ENCODE assay signal across 11 cellular contexts in the genomic region with DNA sequence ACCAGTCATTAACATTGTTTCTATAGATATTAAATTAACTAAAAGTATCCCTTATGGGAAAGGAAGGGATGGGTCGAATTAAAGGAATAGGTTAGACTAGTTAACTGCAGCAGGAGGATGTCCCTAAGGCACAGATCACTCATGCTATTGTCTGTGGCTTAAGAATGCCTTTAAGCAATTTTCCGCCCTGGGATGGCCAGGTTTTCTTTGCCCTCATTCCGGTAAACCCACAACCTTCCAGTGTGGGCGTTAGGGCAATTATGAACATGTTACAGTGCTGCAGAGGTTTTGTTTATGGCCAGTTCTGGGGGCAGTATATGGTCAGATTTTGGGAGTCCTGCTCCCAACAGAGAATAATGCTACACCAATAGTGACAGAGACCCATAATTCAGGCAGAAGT.
DNase-seq lines count a peak whose midpoint lies in the region; ATAC-seq and TF ChIP-seq lines count a peak whose summit lies in the region.
"Had no signal": no experiment of that assay in that cellular context is flagged by ENCODE, and none has a peak within 500 bp of the region (broad histone marks: within the 10 kb centered on the region; RNA-seq: fewer than 3 reads in every experiment).

No MANE protein-coding gene starts in this region.

- H3K4me2 ChIP-seq in PC-9 = peak overlapping the region; percentile 52

- BruUV-seq in PC-9 (replicated peaks; lab: Mats Ljungman, UMichigan) = no TSS peak

- no peaks in the 10 kb centered on the region for H3K36me3 ChIP-seq in PC-9 (ENCODE audit: low read depth)
- H3K36me3 ChIP-seq in prostate gland = no peaks in the 10 kb centered on the region
- no peaks in the 10 kb centered on the region for H3K36me3 ChIP-seq in thyroid gland

- WGBS in prostate gland = 49% methylated on average over 4 of the region's 4 CpGs
- 77 to 78% methylated on average over 4 of the region's 4 CpGs for WGBS in thyroid gland, 2 donors

- H3K9me3 ChIP-seq in PC-9 (ENCODE audit: insufficient read depth, low read depth) = no peaks in the 10 kb centered on the region
- H3K9me3 ChIP-seq in prostate gland = no peaks in the 10 kb centered on the region
- H3K9me3 ChIP-seq in thyroid gland = no peaks in the 10 kb centered on the region

- no peaks in the 10 kb centered on the region for H3F3A ChIP-seq in PC-9 (ENCODE audit: insufficient read depth, low read depth)

- H2AFZ ChIP-seq in PC-9 = 0 out of 2 replicates have a peak overlapping the region, but pooled peaks have one; percentile 29

- CTCF ChIA-PET in PC-9 (lab: Charles Lee) = interaction anchor here (0.6 kb wide), 1 partner anchor 230 kb away, joined by 3 read pairs; no protein-coding TSS in a partner anchor

- peaks cover 12% of the 10 kb centered on the region for H3K4me1 ChIP-seq in PC-9 (replicated peaks; ENCODE audit: insufficient read depth)
- H3K4me1 ChIP-seq in prostate gland (replicated peaks) = no peaks in the 10 kb centered on the region
- H3K4me1 ChIP-seq in thyroid gland = no peaks in the 10 kb centered on the region

- peaks cover 29% of the 10 kb centered on the region for H3K4me1 Mint-ChIP-seq in type B pancreatic cell (ENCODE audit: unreplicated experiment)
- H3K4me1 Mint-ChIP-seq: B cell had no signal

- peaks cover 12% of the 10 kb centered on the region for H3K27me3 Mint-ChIP-seq in type B pancreatic cell

- no peaks in the 10 kb centered on the region for H3K36me3 Mint-ChIP-seq in type B pancreatic cell

- H3K79me2 ChIP-seq in PC-9 (ENCODE audit: low read depth) = no peaks in the 10 kb centered on the region

- TF ChIP-seq CTCF in PC-9 (conservative IDR thresholded peaks at IDR 0.05) (no peak), type B pancreatic cell (conservative IDR thresholded peaks at IDR 0.05) (no peak), prostate gland (IDR thresholded peaks at IDR 0.05) (no peak), thyroid gland (IDR thresholded peaks at IDR 0.05) (no peak)

- DNase-seq in ELF-1 (ENCODE audit: low read depth, low spot score) (peak; percentile 64), PC-9 (no peak), epithelial cell of prostate (ENCODE audit: low read depth, low spot score) (peak; percentile 14), type B pancreatic cell (ENCODE audit: extremely low spot score, unreplicated experiment) (no peak), prostate gland (ENCODE audit: low spot score) (no peak), thyroid gland (no peak)
- DNase-seq: NCI-H2029 had no signal

- H4K20me1 ChIP-seq in PC-9 (ENCODE audit: insufficient read depth) = no peaks in the 10 kb centered on the region

- H3K9me2 ChIP-seq in PC-9 (ENCODE audit: insufficient read depth) = no peaks in the 10 kb centered on the region

- H3K27me3 ChIP-seq in PC-9 (ENCODE audit: insufficient read depth, low read depth) = 0 out of 2 replicates have a peak, but pooled peaks cover 7% of the 10 kb centered on the region
- H3K27me3 ChIP-seq in prostate gland (replicated peaks; ENCODE audit: insufficient read depth) = no peaks in the 10 kb centered on the region
- no peaks in the 10 kb centered on the region for H3K27me3 ChIP-seq in thyroid gland

- TF ChIP-seq POLR2A in prostate gland (IDR thresholded peaks at IDR 0.05) (no peak), thyroid gland (IDR thresholded peaks at IDR 0.05) (no peak)

- intact Hi-C loops in PC-9 (cut with micrococcal nuclease; ENCODE audit: unreplicated experiment) = no loop called here
- intact Hi-C loops in prostate gland (cut with DNase I) = no loop called here
- intact Hi-C loops in thyroid gland (cut with DNase I) = no loop called here

- peak overlapping the region; percentile 7; the same call in 1 of the 2 replicates for H3K4me3 ChIP-seq in PC-9
- no peak overlapping the region for H3K4me3 ChIP-seq in prostate gland
- H3K4me3 ChIP-seq in thyroid gland (replicated peaks in 1 of 3) = no peak overlapping the region

- no peaks in the 10 kb centered on the region for H3K9me3 Mint-ChIP-seq in type B pancreatic cell
- H3K9me3 Mint-ChIP-seq: HFFc6 had no signal

- peak overlapping the region; percentile 44 for H3K4me3 Mint-ChIP-seq in type B pancreatic cell
- H3K4me3 Mint-ChIP-seq: B cell, HFFc6 had no signal

- ATAC-seq in GM19395 (IDR thresholded peaks at IDR 0.05; ENCODE audit: unreplicated experiment) = no peak

- POLR2A ChIA-PET in PC-9 (lab: Charles Lee; ENCODE audit: unreplicated experiment) = no interaction called here

- H3K27ac ChIP-seq in PC-9 (no peak overlapping the region), epithelial cell of prostate (peak overlapping the region; percentile 8), prostate gland (no peak overlapping the region), thyroid gland (no peak overlapping the region)
- H3K27ac ChIP-seq: HL-60 had no signal

- peak overlapping the region; percentile 33 for H3K27ac Mint-ChIP-seq in type B pancreatic cell
- H3K27ac Mint-ChIP-seq: B cell, HFFc6 had no signal

Comparison
In these comparisons a context has a peak if more than half of its experiments do, and no peak if none do; other contexts are left out.
1. DNase-seq: peak in ELF-1 (single experiment) and epithelial cell of prostate (single experiment); none in PC-9 (0 of 2), type B pancreatic cell (single experiment), prostate gland (single experiment) and thyroid gland (0 of 2).